35 cellular contexts compared by ENCODE assay signal in the genomic region with DNA sequence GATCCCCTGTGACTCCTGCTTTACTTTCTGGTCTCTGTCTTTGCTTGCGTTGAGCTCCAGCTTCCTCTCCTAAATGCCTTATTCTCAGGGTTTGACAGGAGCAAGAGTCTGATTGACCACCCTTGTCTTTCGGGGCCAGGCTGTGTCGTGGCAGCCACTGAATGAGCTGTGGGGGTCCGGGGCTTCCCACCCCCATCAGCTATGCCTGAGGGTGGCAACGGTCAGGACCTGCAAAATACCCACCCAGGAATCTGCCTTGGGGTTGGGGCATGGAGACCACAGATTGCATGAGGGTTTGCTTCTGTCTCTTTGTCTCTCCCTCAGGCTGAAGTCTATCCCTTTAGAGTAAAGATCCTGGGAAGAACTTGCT. TPM values are rescaled to one million over a fixed set of nuclear protein-coding genes. Genes with fewer than 3 reads are reported as not detected.
"Had no signal": no experiment of that assay in that cellular context is flagged by ENCODE, and none has a peak within 500 bp of the region (broad histone marks: within the 10 kb centered on the region; RNA-seq: fewer than 3 reads in every experiment).

No MANE protein-coding gene starts in this region.

- H3K36me3 Mint-ChIP-seq: activated CD4-positive, alpha-beta memory T cell treated with anti-CD3 and anti-CD28 coated beads for 36 hours; activated CD8-positive, alpha-beta memory T cell treated with anti-CD3 and anti-CD28 coated beads, Interleukin-2, amount 10 ng/mL, durations not matched to agents 7 days and 5 days; activated naive CD4-positive, alpha-beta T cell treated with anti-CD3 and anti-CD28 coated beads, Interleukin-2, amount 50 U/mL, for 24 hours had no signal

- H3K4me3 ChIP-seq: coronary artery, dorsolateral prefrontal cortex, esophagus squamous epithelium, heart left ventricle had no signal

- ATAC-seq: activated CD8-positive, alpha-beta memory T cell treated with anti-CD3 and anti-CD28 coated beads, Interleukin-2, amount 10 ng/mL, durations not matched to agents 7 days and 5 days; activated CD8-positive, alpha-beta T cell treated with anti-CD3 and anti-CD28 coated beads, Interleukin-2, amount 10 ng/mL, durations not matched to agents 7 days and 5 days; heart left ventricle; T-helper 17 cell had no signal

- H3K4me1 Mint-ChIP-seq: activated CD4-positive, alpha-beta T cell treated with anti-CD3 and anti-CD28 coated beads for 36 hours; activated CD4-positive, alpha-beta T cell treated with anti-CD3 and anti-CD28 coated beads, Interleukin-2, amount 10 ng/mL, durations not matched to agents 24 days and 14 days; activated naive CD4-positive, alpha-beta T cell treated with anti-CD3 and anti-CD28 coated beads, Interleukin-2, amount 50 U/mL, for 24 hours had no signal

- H3K9me3 Mint-ChIP-seq: activated CD4-positive, alpha-beta memory T cell treated with anti-CD3 and anti-CD28 coated beads for 36 hours; activated CD4-positive, alpha-beta T cell treated with anti-CD3 and anti-CD28 coated beads, Interleukin-2, amount 10 ng/mL, durations not matched to agents 24 days and 14 days; activated naive CD4-positive, alpha-beta T cell treated with anti-CD3 and anti-CD28 coated beads for 36 hours; activated naive CD4-positive, alpha-beta T cell treated with anti-CD3 and anti-CD28 coated beads, Interleukin-2, amount 50 U/mL, for 24 hours; activated T-helper 1 cell treated with anti-CD3 and anti-CD28 coated beads, Interleukin-12 subunit alpha, Interleukin-12 subunit beta, Interleukin-2, Interleukin-4 antibody, amounts not matched to agents 30 ng/mL and 10 ng/mL and 1 ng/mL, durations not matched to agents 14 hours and 24 hours and 36 hours; activated T-helper 2 cell treated with anti-CD3 and anti-CD28 coated beads, Interferon-gamma antibody, Interleukin-2, Interleukin-4, amounts not matched to agents 10 μg/mL and 5 μg/mL and 100 μg/mL, durations not matched to agents 14 hours and 24 hours and 36 hours; central memory CD8-positive, alpha-beta T cell; dendritic cell treated with granulocyte-macrophage colony-stimulating factor and Interleukin-4, amounts not matched to agents 40 ng/mL and 50 ng/mL, for 4 days; T-helper 2 cell treated with Interferon-gamma antibody and Interleukin-4, amounts not matched to agents 5 μg/mL and 100 μg/mL, for 36 hours had no signal

- H3K9me3 ChIP-seq: esophagus squamous epithelium, heart left ventricle had no signal

- H3K4me3 Mint-ChIP-seq: activated CD4-positive, alpha-beta memory T cell treated with anti-CD3 and anti-CD28 coated beads for 36 hours; activated CD4-positive, alpha-beta T cell treated with anti-CD3 and anti-CD28 coated beads for 36 hours; activated CD4-positive, alpha-beta T cell treated with anti-CD3 and anti-CD28 coated beads, Interleukin-2, amount 10 ng/mL, durations not matched to agents 24 days and 14 days; activated CD8-positive, alpha-beta memory T cell treated with anti-CD3 and anti-CD28 coated beads, Interleukin-2, amount 10 ng/mL, durations not matched to agents 7 days and 5 days; activated CD8-positive, alpha-beta T cell treated with anti-CD3 and anti-CD28 coated beads, Interleukin-2, amount 10 ng/mL, durations not matched to agents 7 days and 5 days; activated naive CD4-positive, alpha-beta T cell treated with anti-CD3 and anti-CD28 coated beads for 36 hours; activated naive CD4-positive, alpha-beta T cell treated with anti-CD3 and anti-CD28 coated beads, Interleukin-2, amount 50 U/mL, for 24 hours; activated T-helper 1 cell treated with anti-CD3 and anti-CD28 coated beads, Interleukin-12 subunit alpha, Interleukin-12 subunit beta, Interleukin-2, Interleukin-4 antibody, amounts not matched to agents 30 ng/mL and 10 ng/mL and 1 ng/mL, durations not matched to agents 14 hours and 24 hours and 36 hours; central memory CD8-positive, alpha-beta T cell; dendritic cell treated with granulocyte-macrophage colony-stimulating factor and Interleukin-4, amounts not matched to agents 40 ng/mL and 50 ng/mL, for 4 days; T-helper 17 cell; T-helper 2 cell treated with Interferon-gamma antibody and Interleukin-4, amounts not matched to agents 5 μg/mL and 100 μg/mL, for 36 hours had no signal

- DNase-seq: activated CD4-positive, alpha-beta memory T cell treated with anti-CD3 and anti-CD28 coated beads for 36 hours; activated CD4-positive, alpha-beta T cell treated with anti-CD3 and anti-CD28 coated beads, Interleukin-2, amount 10 ng/mL, durations not matched to agents 24 days and 14 days; activated CD4-positive, CD25-positive, alpha-beta regulatory T cell; activated CD4-positive, CD25-positive, alpha-beta regulatory T cell treated with anti-CD3 and anti-CD28 coated beads, Interleukin-2, amount 50 U/mL, for 72 hours; activated CD8-positive, alpha-beta memory T cell treated with anti-CD3 and anti-CD28 coated beads, Interleukin-2, amount 10 ng/mL, durations not matched to agents 7 days and 5 days; activated CD8-positive, alpha-beta memory T cell treated with anti-CD3 and anti-CD28 coated beads, Interleukin-2, amount 50 U/mL, for 4 hours; activated CD8-positive, alpha-beta T cell treated with anti-CD3 and anti-CD28 coated beads, Interleukin-2, amount 10 ng/mL, durations not matched to agents 7 days and 5 days; activated effector memory CD4-positive, alpha-beta T cell treated with anti-CD3 and anti-CD28 coated beads, Interleukin-2, amount 50 U/mL, for 16 hours; activated naive CD4-positive, alpha-beta T cell treated with anti-CD3 and anti-CD28 coated beads for 36 hours; activated T-cell treated with anti-CD3 and anti-CD28 coated beads, Interleukin-2, amount 50 U/mL, for 1 hour; activated T-cell treated with anti-CD3 and anti-CD28 coated beads, Interleukin-2, amount 50 U/mL, for 48 hours; amniotic stem cell; anterior cingulate cortex; dorsolateral prefrontal cortex; effector memory CD4-positive, alpha-beta T cell; esophagus squamous epithelium; foreskin melanocyte; heart left ventricle; T-helper 1 cell; T-helper 17 cell; T1000 had no signal

- H3K4me1 ChIP-seq: esophagus squamous epithelium, heart left ventricle had no signal

- H3K27ac Mint-ChIP-seq: activated CD4-positive, alpha-beta memory T cell treated with anti-CD3 and anti-CD28 coated beads for 36 hours; activated CD4-positive, alpha-beta T cell treated with anti-CD3 and anti-CD28 coated beads for 36 hours; activated CD4-positive, alpha-beta T cell treated with anti-CD3 and anti-CD28 coated beads, Interleukin-2, amount 10 ng/mL, durations not matched to agents 24 days and 14 days; activated CD8-positive, alpha-beta memory T cell treated with anti-CD3 and anti-CD28 coated beads, Interleukin-2, amount 10 ng/mL, durations not matched to agents 7 days and 5 days; activated CD8-positive, alpha-beta T cell treated with anti-CD3 and anti-CD28 coated beads, Interleukin-2, amount 10 ng/mL, durations not matched to agents 7 days and 5 days; activated naive CD4-positive, alpha-beta T cell treated with anti-CD3 and anti-CD28 coated beads for 36 hours; activated naive CD4-positive, alpha-beta T cell treated with anti-CD3 and anti-CD28 coated beads, Interleukin-2, amount 50 U/mL, for 24 hours; activated T-helper 1 cell treated with anti-CD3 and anti-CD28 coated beads, Interleukin-12 subunit alpha, Interleukin-12 subunit beta, Interleukin-2, Interleukin-4 antibody, amounts not matched to agents 30 ng/mL and 10 ng/mL and 1 ng/mL, durations not matched to agents 14 hours and 24 hours and 36 hours; activated T-helper 2 cell treated with anti-CD3 and anti-CD28 coated beads, Interferon-gamma antibody, Interleukin-2, Interleukin-4, amounts not matched to agents 10 μg/mL and 5 μg/mL and 100 μg/mL, durations not matched to agents 14 hours and 24 hours and 36 hours; dendritic cell treated with granulocyte-macrophage colony-stimulating factor and Interleukin-4, amounts not matched to agents 40 ng/mL and 50 ng/mL, for 4 days; T-helper 2 cell treated with Interferon-gamma antibody and Interleukin-4, amounts not matched to agents 5 μg/mL and 100 μg/mL, for 36 hours had no signal

- H3K27me3 ChIP-seq: dorsolateral prefrontal cortex had no signal

- H3K27ac ChIP-seq: brain microvascular endothelial cell, coronary artery, dorsolateral prefrontal cortex, epithelial cell of prostate, esophagus squamous epithelium, heart left ventricle had no signal

- H3K36me3 ChIP-seq: brain microvascular endothelial cell, esophagus squamous epithelium, heart left ventricle had no signal

RNA-seq across cellular contexts. Expression of a gene that starts 20.6 kb away (rescaled TPM):
- total RNA-seq: astrocyte, cardiac septum, fibroblast of villous mesenchyme had no signal
- polyA plus RNA-seq: endothelial cell of umbilical vein had no signal
